10 cellular contexts compared by ENCODE assay signal in the genomic region with DNA sequence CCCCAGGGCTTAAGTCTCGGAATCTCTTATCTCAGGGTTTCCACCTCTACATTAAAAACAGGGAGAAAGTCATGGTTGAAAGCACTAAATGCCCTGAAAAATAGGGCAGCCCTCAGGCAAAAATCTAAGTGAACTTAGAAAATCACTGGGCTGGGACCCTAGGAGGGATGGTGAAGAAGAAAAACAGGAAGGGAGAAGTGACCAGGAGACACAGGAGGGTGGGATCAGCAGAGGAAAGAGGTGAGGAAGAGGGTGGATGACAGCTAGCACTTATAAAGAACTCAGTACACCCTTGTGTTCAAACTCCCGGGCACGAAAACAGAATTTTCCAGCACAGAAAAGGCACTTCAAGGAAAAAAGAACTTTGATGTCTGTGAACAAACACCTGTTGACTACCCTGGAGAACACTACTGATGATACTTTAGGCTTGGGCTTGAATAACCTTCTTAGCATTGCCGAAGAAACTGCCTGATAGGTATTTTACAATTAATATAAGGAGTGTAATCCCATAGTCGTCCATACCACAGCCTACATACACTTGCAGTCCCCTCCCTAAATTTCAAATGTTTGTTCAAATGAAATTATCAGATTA. TPM values are rescaled to one million over a fixed set of nuclear protein-coding genes. Genes with fewer than 3 reads are reported as not detected.
DNase-seq lines count a peak whose midpoint lies in the region; ATAC-seq and TF ChIP-seq lines count a peak whose summit lies in the region.
"Had no signal": no experiment of that assay in that cellular context is flagged by ENCODE, and none has a peak within 500 bp of the region (broad histone marks: within the 10 kb centered on the region; RNA-seq: fewer than 3 reads in every experiment).

No MANE protein-coding gene starts in this region.

- no peak overlapping the region for H3K14ac ChIP-seq in mesenchymal stem cell (ENCODE audit: low read length in 2 of 2)

- H3K27ac ChIP-seq in HUES48 (ENCODE audit: low read depth, low read length) (no peak overlapping the region), mesenchymal stem cell (ENCODE audit: low read length, poor library complexity, severe bottlenecking) (peak overlapping the region; percentile 29)

- WGBS in mesenchymal stem cell, result 87% methylated on average over 3 of the region's 5 CpGs

- peaks cover 40% of the 10 kb centered on the region for H3K36me3 ChIP-seq in HUES48 (ENCODE audit: control insufficient read depth, insufficient read depth, low read length)
- H3K36me3 ChIP-seq in mesenchymal stem cell (ENCODE audit: control insufficient read depth in 1 of 2, insufficient read depth in 2 of 2, low read depth in 1 of 2, low read length in 2 of 2), result peaks cover 0 to 15% of the 10 kb centered on the region in 2 experiments

- H2BK12ac ChIP-seq in mesenchymal stem cell (ENCODE audit: low read length in 2 of 2), result no peak overlapping the region

- no peak overlapping the region for H3K23ac ChIP-seq in mesenchymal stem cell (ENCODE audit: low read length in 2 of 2)

- H3K4me3 Mint-ChIP-seq in CD14-positive monocyte, result peak overlapping the region; percentile 13 to 45

- H3K27me3 ChIP-seq in HUES48 (ENCODE audit: control insufficient read depth, insufficient read depth, low read length) (0 out of 2 replicates have a peak, but pooled peaks cover 3% of the 10 kb centered on the region), mesenchymal stem cell (ENCODE audit: control insufficient read depth in 1 of 2, insufficient read depth in 1 of 2, low read length in 2 of 2) (no peaks in the 10 kb centered on the region)
- H3K27me3 ChIP-seq: testis had no signal

- no peak overlapping the region for H2AFZ ChIP-seq in mesenchymal stem cell (ENCODE audit: low read depth, low read length)

- DNase-seq in CD14-positive monocyte (ENCODE audit: low spot score) (no peak), astrocyte of the spinal cord (ENCODE audit: low read depth, low spot score) (no peak), mesenchymal stem cell (no peak), DMS53 treated with DMSO at 0.1 percent for 48 hours (lab: John Stamatoyannopoulos, UW; ENCODE audit: unreplicated experiment) (no peak), H4 (ENCODE audit: low spot score) (no peak)
- DNase-seq in stimulated activated CD4-positive, alpha-beta T cell treated with anti-CD3 and anti-CD28 coated beads, Interleukin-1b, Interleukin-23, amount 100 ng/mL, for 48 hours, result no peak
- DNase-seq: right cardiac atrium, testis had no signal

- H3K4me1 ChIP-seq in HUES48 (ENCODE audit: control insufficient read depth, insufficient read depth, low read length), result peaks cover 23% of the 10 kb centered on the region
- H3K4me1 ChIP-seq in mesenchymal stem cell (ENCODE audit: control insufficient read depth, insufficient read depth, low read depth, low read length), result peaks cover 3% of the 10 kb centered on the region

- peak overlapping the region in 6 of 7 donors; percentile 41 to 80 (median 64) for H3K27ac Mint-ChIP-seq in CD14-positive monocyte

- intact Hi-C loops in CD14-positive monocyte (cut with micrococcal nuclease), result loop anchor here in 1 of 2 donors (5.0 to 10.0 kb wide), 2 partner anchors 121 to 207 kb away; a partner anchor contains a TSS

- H3K4me3 ChIP-seq in HUES48 (ENCODE audit: low read depth, low read length) (peak overlapping the region; percentile 100), astrocyte of the spinal cord (ENCODE audit: low read depth, low read length) (peak overlapping the region; percentile 1), mesenchymal stem cell (ENCODE audit: insufficient read depth in 1 of 2, low read depth in 1 of 2, low read length in 2 of 2) (peak overlapping the region in 1 of 2 experiments; percentile 99)

- H3K9me3 Mint-ChIP-seq in CD14-positive monocyte, result peaks cover 0 to 4% (median 0%) of the 10 kb centered on the region in 7 donors

- no peak overlapping the region for H2BK120ac ChIP-seq in mesenchymal stem cell (ENCODE audit: low read depth, low read length)

- no peak overlapping the region for H4K8ac ChIP-seq in mesenchymal stem cell (ENCODE audit: low read length)

- H3K79me1 ChIP-seq in mesenchymal stem cell (replicated peaks; ENCODE audit: low read length, poor library complexity, severe bottlenecking), result peaks cover 11% of the 10 kb centered on the region

- TF ChIP-seq CTCF in CD14-positive monocyte (IDR thresholded peaks at IDR 0.05) (no peak), astrocyte of the spinal cord (IDR thresholded peaks at IDR 0.05; ENCODE audit: low read depth, low read length) (no peak)

- no peak for ATAC-seq in GM21737 (IDR thresholded peaks at IDR 0.05; ENCODE audit: unreplicated experiment)
- ATAC-seq: right cardiac atrium had no signal

- in situ Hi-C loops in astrocyte of the spinal cord (cut with HindIII; ENCODE audit: low sequenced_read_pairs), result no loop called here

- H2BK5ac ChIP-seq in mesenchymal stem cell (ENCODE audit: low read depth, low read length, poor library complexity, severe bottlenecking), result no peak overlapping the region

- no peak overlapping the region for H3K4ac ChIP-seq in mesenchymal stem cell (ENCODE audit: low read depth in 1 of 2, low read length in 2 of 2)

- H4K91ac ChIP-seq in mesenchymal stem cell (ENCODE audit: low read length), result no peak overlapping the region

- no peak overlapping the region for H3K18ac ChIP-seq in mesenchymal stem cell (ENCODE audit: low read depth in 1 of 2, low read length in 2 of 2)

- H3K36me3 Mint-ChIP-seq in CD14-positive monocyte, result peaks cover 17 to 18% of the 10 kb centered on the region in 2 donors

- no peak overlapping the region for H3K9ac ChIP-seq in HUES48 (ENCODE audit: low read depth, low read length)
- H3K9ac ChIP-seq in mesenchymal stem cell (ENCODE audit: low read length), result peak overlapping the region; percentile 84

- peak overlapping the region; percentile 80 for H3K4me2 ChIP-seq in mesenchymal stem cell (ENCODE audit: low read length, poor library complexity, severe bottlenecking)

- peaks cover 40% of the 10 kb centered on the region for H3K4me1 Mint-ChIP-seq in CD14-positive monocyte

- H3K9me3 ChIP-seq in HUES48 (ENCODE audit: control insufficient read depth, insufficient read depth, low read length) (0 out of 2 replicates have a peak, but pooled peaks cover 12% of the 10 kb centered on the region), mesenchymal stem cell (ENCODE audit: control insufficient read depth, low read length) (no peaks in the 10 kb centered on the region)
- H3K9me3 ChIP-seq: testis had no signal

- H3K27me3 Mint-ChIP-seq in CD14-positive monocyte (ENCODE audit: low read depth in 3 of 3), result peaks cover 0 to 2% (median 0%) of the 10 kb centered on the region in 3 donors

- H2AK5ac ChIP-seq in mesenchymal stem cell (ENCODE audit: low read length, severe bottlenecking), result peak overlapping the region; percentile 27

- no peak overlapping the region for H2BK15ac ChIP-seq in mesenchymal stem cell (ENCODE audit: low read depth, poor library complexity, severe bottlenecking)

RNA-seq across cellular contexts. Expression of a gene that starts 2.0 kb away (rescaled TPM):
- polyA plus RNA-seq in CD14-positive monocyte, result 1 to 10 TPM; 3.4 TPM
- 7.0 TPM for polyA plus RNA-seq in mesenchymal stem cell (2013, experiment 1 of 2)
- 7.2 TPM for polyA plus RNA-seq in mesenchymal stem cell (2013, experiment 2 of 2)
- total RNA-seq in H4 (2014; rRNA removed; shearing (Covaris generic)), result 6.7 and 8.6 TPM in 2 replicates

RNA-seq across cellular contexts. Expression of a gene that starts 2.0 kb away (rescaled TPM):
- polyA plus RNA-seq in CD14-positive monocyte, result 10 to 100 TPM; 55.2 to 56.1 TPM
- 45.4 TPM for polyA plus RNA-seq in mesenchymal stem cell (2013, experiment 1 of 2)
- polyA plus RNA-seq in mesenchymal stem cell (2013, experiment 2 of 2), result 49.2 TPM
- 59.6 and 64.0 TPM in 2 replicates for total RNA-seq in H4 (2014; rRNA removed; shearing (Covaris generic))

RNA-seq across cellular contexts. Expression of a gene that starts 13.9 kb away (rescaled TPM):
- polyA plus RNA-seq in CD14-positive monocyte, result not detected
- polyA plus RNA-seq in mesenchymal stem cell (2013, experiment 1 of 2), result not detected
- 0.03 TPM for polyA plus RNA-seq in mesenchymal stem cell (2013, experiment 2 of 2)
- total RNA-seq in H4 (2014; rRNA removed; shearing (Covaris generic)), result not detected in 2 replicates
- polyA plus RNA-seq: right cardiac atrium had no signal
